ENCODE assay signal across 33 cellular contexts in the genomic region with DNA sequence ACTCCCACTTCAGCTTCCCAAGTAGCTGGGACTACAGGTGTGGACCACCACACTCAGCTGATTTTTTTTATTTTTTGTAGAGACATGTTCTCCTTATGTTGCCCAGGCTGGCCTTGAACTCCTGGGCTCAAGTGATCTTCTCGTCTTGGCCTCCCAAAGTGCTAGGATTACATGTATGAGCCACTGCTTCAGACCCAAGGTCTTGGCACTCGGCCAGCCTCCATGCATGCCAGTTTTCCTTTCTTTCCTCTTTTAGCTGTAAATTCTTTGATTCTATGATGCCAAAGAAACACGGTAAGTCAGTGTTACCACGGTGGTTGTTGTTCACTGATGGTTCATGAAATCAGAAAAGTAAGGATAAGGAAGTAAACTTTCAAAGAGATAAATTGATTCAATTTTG. TPM values are rescaled to one million over a fixed set of nuclear protein-coding genes. Genes with fewer than 3 reads are reported as not detected.
"Had no signal": no experiment of that assay in that cellular context is flagged by ENCODE, and none has a peak within 500 bp of the region (broad histone marks: within the 10 kb centered on the region; RNA-seq: fewer than 3 reads in every experiment).

No MANE protein-coding gene starts in this region.

- H3K36me3 ChIP-seq: esophagus muscularis mucosa, gastrocnemius medialis, heart left ventricle, WERI-Rb-1 had no signal

- H3K4me3 ChIP-seq: body of pancreas, esophagus muscularis mucosa, gastrocnemius medialis, heart left ventricle had no signal

- H3K27me3 ChIP-seq: body of pancreas, esophagus muscularis mucosa, foreskin keratinocyte, gastrocnemius medialis had no signal

- ATAC-seq: activated CD4-positive, CD25-positive, alpha-beta regulatory T cell treated with anti-CD3 and anti-CD28 coated beads, Interleukin-2, amount 50 U/mL, for 24 hours; activated CD8-positive, alpha-beta T cell treated with anti-CD3 and anti-CD28 coated beads for 36 hours; activated T-cell treated with anti-CD3 and anti-CD28 coated beads, Interleukin-2, amount 50 U/mL, for 4 hours; activated T-helper 17 cell treated with anti-CD3 and anti-CD28 coated beads, Interleukin-2, amount 50 U/mL, for 72 hours; body of pancreas; effector memory CD8-positive, alpha-beta T cell; gastrocnemius medialis; heart left ventricle; T-helper 17 cell had no signal

- H3K9me3 ChIP-seq: body of pancreas, esophagus muscularis mucosa, gastrocnemius medialis, heart left ventricle had no signal

- H3K27ac ChIP-seq: body of pancreas, esophagus muscularis mucosa, foreskin keratinocyte, gastrocnemius medialis, heart left ventricle, WERI-Rb-1 had no signal

- H3K4me1 ChIP-seq: body of pancreas, esophagus muscularis mucosa, gastrocnemius medialis had no signal

- FAIRE-seq: colon had no signal

- DNase-seq: activated B cell treated with CpG ODN at 0.5 μM for 24 hours; activated CD4-positive, alpha-beta T cell treated with anti-CD3 and anti-CD28 coated beads for 48 hours; activated CD4-positive, alpha-beta T cell treated with anti-CD3 and anti-CD28 coated beads, Interleukin-2, amount 50 U/mL, for 1 hour; activated CD4-positive, alpha-beta T cell treated with anti-CD3 and anti-CD28 coated beads, Interleukin-2, amount 50 U/mL, for 48 hours; activated CD8-positive, alpha-beta memory T cell treated with anti-CD3 and anti-CD28 coated beads for 24 hours; activated CD8-positive, alpha-beta T cell treated with anti-CD3 and anti-CD28 coated beads for 36 hours; activated effector memory CD4-positive, alpha-beta T cell treated with Interleukin-2 at 50 U/mL for 16 hours; activated gamma-delta T cell treated with Interleukin-2 at 50 U/mL for 16 hours; activated naive CD4-positive, alpha-beta T cell treated with anti-CD3 and anti-CD28 coated beads, Interleukin-2, amount 50 U/mL, for 16 hours; activated naive CD4-positive, alpha-beta T cell treated with Interleukin-2 at 50 U/mL for 16 hours; activated T-cell treated with anti-CD3 and anti-CD28 coated beads, Interleukin-2, amount 50 U/mL, for 4 hours; amniotic stem cell; anterior cingulate cortex; caudate nucleus; cortex of kidney; dermis blood vessel endothelial cell; effector CD4-positive, alpha-beta T cell; effector memory CD8-positive, alpha-beta T cell; erythroblast; gastrocnemius medialis; glutamatergic neuron; heart left ventricle; T-helper 17 cell; T1000; WERI-Rb-1 had no signal

RNA-seq across cellular contexts. Expression of a gene that starts 3.0 kb away (rescaled TPM):
- total RNA-seq: activated T-cell treated with anti-CD3 and anti-CD28 coated beads, Interleukin-2, amount 50 U/mL, for 4 hours; dermis blood vessel endothelial cell had no signal

RNA-seq across cellular contexts. Expression of a gene that starts 19.1 kb away (rescaled TPM):
- total RNA-seq: activated B cell treated with CpG ODN at 0.5 μM for 24 hours; activated CD8-positive, alpha-beta T cell treated with anti-CD3 and anti-CD28 coated beads for 36 hours; activated T-cell treated with anti-CD3 and anti-CD28 coated beads, Interleukin-2, amount 50 U/mL, for 4 hours; activated T-helper 17 cell treated with anti-CD3 and anti-CD28 coated beads, Interleukin-2, amount 50 U/mL, for 72 hours; body of pancreas; chondrocyte; dermis blood vessel endothelial cell; esophagus muscularis mucosa; foreskin keratinocyte; gastrocnemius medialis; heart left ventricle; T-helper 17 cell had no signal
- polyA plus RNA-seq: adipose tissue, foreskin keratinocyte, heart left ventricle had no signal

RNA-seq across cellular contexts. Expression of a gene that starts 45.9 kb away (rescaled TPM):
- total RNA-seq: activated CD8-positive, alpha-beta T cell treated with anti-CD3 and anti-CD28 coated beads for 36 hours; activated T-cell treated with anti-CD3 and anti-CD28 coated beads, Interleukin-2, amount 50 U/mL, for 4 hours; activated T-helper 17 cell treated with anti-CD3 and anti-CD28 coated beads, Interleukin-2, amount 50 U/mL, for 72 hours; chondrocyte; dermis blood vessel endothelial cell; gastrocnemius medialis had no signal
- polyA plus RNA-seq: foreskin keratinocyte had no signal
